21 cellular contexts compared by ENCODE assay signal in the genomic region with DNA sequence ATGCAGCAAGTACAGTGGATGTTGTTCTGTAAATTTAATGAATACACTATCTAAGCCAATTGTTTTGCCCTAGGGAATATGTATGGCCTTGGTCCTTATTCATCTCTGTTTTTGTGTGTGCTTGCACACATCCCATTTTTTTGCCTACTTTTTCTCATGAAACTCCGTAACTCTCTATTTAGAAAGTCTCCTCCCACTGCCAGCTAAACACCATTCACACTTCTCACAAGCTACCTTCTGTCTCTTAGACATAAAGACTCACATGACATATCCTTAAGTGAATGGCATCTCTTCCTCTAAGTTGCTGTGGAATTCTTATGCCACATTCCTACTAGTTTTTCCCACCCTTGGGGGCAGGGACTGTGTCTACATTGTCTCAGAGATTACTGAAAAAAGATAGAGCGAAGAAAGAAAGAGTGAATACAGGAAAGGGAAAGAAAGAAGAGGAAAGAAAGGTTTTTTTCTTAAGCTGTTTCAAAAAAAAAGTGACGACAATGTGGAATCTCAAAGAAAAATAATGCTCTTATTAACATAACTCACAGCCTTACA.
DNase-seq lines count a peak whose midpoint lies in the region; ATAC-seq, FAIRE-seq and TF ChIP-seq lines count a peak whose summit lies in the region.
"Had no signal": no experiment of that assay in that cellular context is flagged by ENCODE, and none has a peak within 500 bp of the region (broad histone marks: within the 10 kb centered on the region; RNA-seq: fewer than 3 reads in every experiment).

No MANE protein-coding gene starts in this region.

- no peaks in the 10 kb centered on the region for H3K36me3 Mint-ChIP-seq in chondrocyte (ENCODE audit: low read depth)
- no peaks in the 10 kb centered on the region for H3K36me3 Mint-ChIP-seq in natural killer cell
- H3K36me3 Mint-ChIP-seq in activated CD4-positive, alpha-beta T cell treated with anti-CD3 and anti-CD28 coated beads, Interleukin-2, amount 10 ng/mL, durations not matched to agents 7 days and 5 days (ENCODE audit: low read depth): no peaks in the 10 kb centered on the region

- H3K4me1 Mint-ChIP-seq in chondrocyte (ENCODE audit: low read depth) (peaks cover 20% of the 10 kb centered on the region), natural killer cell (no peaks in the 10 kb centered on the region)
- H3K4me1 Mint-ChIP-seq in activated CD4-positive, alpha-beta T cell treated with anti-CD3 and anti-CD28 coated beads, Interleukin-2, amount 10 ng/mL, durations not matched to agents 7 days and 5 days: no peaks in the 10 kb centered on the region
- H3K4me1 Mint-ChIP-seq: B cell had no signal

- intact Hi-C loops in natural killer cell (cut with micrococcal nuclease) (no loop called here), body of pancreas (cut with DNase I) (no loop called here)

- H4K91ac ChIP-seq in neuronal stem cell (ENCODE audit: low read depth, low read length, poor library complexity): no peak overlapping the region

- no peak overlapping the region for H4K8ac ChIP-seq in neuronal stem cell (ENCODE audit: low read depth, low read length)

- no peak overlapping the region for H2AK5ac ChIP-seq in neuronal stem cell (ENCODE audit: low read depth, low read length)

- H3K23ac ChIP-seq in neuronal stem cell (ENCODE audit: low read depth, low read length, poor library complexity): no peak overlapping the region

- H3K9me3 ChIP-seq in neuronal stem cell (replicated peaks in 1 of 2; ENCODE audit: control insufficient read depth in 2 of 2, insufficient read depth in 1 of 2, low read depth in 1 of 2, low read length in 2 of 2): no peaks in the 10 kb centered on the region
- no peaks in the 10 kb centered on the region for H3K9me3 ChIP-seq in body of pancreas

- no peak overlapping the region for H3K18ac ChIP-seq in neuronal stem cell (ENCODE audit: low read length)

- H2BK12ac ChIP-seq in neuronal stem cell (ENCODE audit: low read length): no peak overlapping the region

- TF ChIP-seq POLR2A in GM12891 (IDR thresholded peaks at IDR 0.05; ENCODE audit: low read depth, low read length) (no peak), body of pancreas (IDR thresholded peaks at IDR 0.05) (no peak)

- TF ChIP-seq CTCF in chondrocyte (IDR thresholded peaks at IDR 0.05): no peak
- TF ChIP-seq CTCF in natural killer cell (IDR thresholded peaks at IDR 0.05): no peak
- no peak for TF ChIP-seq CTCF in body of pancreas (IDR thresholded peaks at IDR 0.05)

- H3K4me3 Mint-ChIP-seq in chondrocyte (ENCODE audit: unreplicated experiment): no peak overlapping the region
- no peak overlapping the region for H3K4me3 Mint-ChIP-seq in natural killer cell
- no peak overlapping the region for H3K4me3 Mint-ChIP-seq in activated CD4-positive, alpha-beta T cell treated with anti-CD3 and anti-CD28 coated beads, Interleukin-2, amount 10 ng/mL, durations not matched to agents 7 days and 5 days
- H3K4me3 Mint-ChIP-seq: B cell, GM23338 had no signal

- H2BK15ac ChIP-seq in neuronal stem cell (ENCODE audit: low read length): no peak overlapping the region

- H3K79me1 ChIP-seq in neuronal stem cell (ENCODE audit: low read depth, low read length): no peaks in the 10 kb centered on the region

- H3K27ac Mint-ChIP-seq in chondrocyte (ENCODE audit: unreplicated experiment) (peak overlapping the region; percentile 79), natural killer cell (no peak overlapping the region)
- no peak overlapping the region for H3K27ac Mint-ChIP-seq in activated CD4-positive, alpha-beta T cell treated with anti-CD3 and anti-CD28 coated beads, Interleukin-2, amount 10 ng/mL, durations not matched to agents 7 days and 5 days
- H3K27ac Mint-ChIP-seq: B cell, GM23338 had no signal

- no peak overlapping the region for H3K4me3 ChIP-seq in neuronal stem cell (ENCODE audit: low read length in 2 of 2)
- no peak overlapping the region for H3K4me3 ChIP-seq in body of pancreas
- H3K4me3 ChIP-seq: GM23338 had no signal

- H3K9ac ChIP-seq in neuronal stem cell (ENCODE audit: low read depth, low read length, poor library complexity): no peak overlapping the region
- H3K9ac ChIP-seq: KMS-11 had no signal

- H2BK5ac ChIP-seq in neuronal stem cell (ENCODE audit: low read length): no peak overlapping the region

- H3K9me3 Mint-ChIP-seq in chondrocyte (ENCODE audit: low read depth): no peaks in the 10 kb centered on the region
- no peaks in the 10 kb centered on the region for H3K9me3 Mint-ChIP-seq in natural killer cell
- H3K9me3 Mint-ChIP-seq in activated CD4-positive, alpha-beta T cell treated with anti-CD3 and anti-CD28 coated beads, Interleukin-2, amount 10 ng/mL, durations not matched to agents 7 days and 5 days: no peaks in the 10 kb centered on the region
- H3K9me3 Mint-ChIP-seq: GM23338 had no signal

- H3K27me3 ChIP-seq in neuronal stem cell (ENCODE audit: control insufficient read depth in 3 of 3, insufficient read depth in 3 of 3, low read depth in 1 of 3, low read length in 3 of 3) (no peaks in the 10 kb centered on the region), body of pancreas (no peaks in the 10 kb centered on the region)

- no peak overlapping the region for H3K4me2 ChIP-seq in neuronal stem cell (ENCODE audit: insufficient read depth, low read length, poor library complexity, severe bottlenecking)
- H3K4me2 ChIP-seq: GM23338, KMS-11 had no signal

- no peak overlapping the region for H2BK120ac ChIP-seq in neuronal stem cell (ENCODE audit: low read depth, low read length)

- no peak for FAIRE-seq in GM12891 (lab: Jason Lieb, UNC)

- CTCF ChIA-PET in activated CD4-positive, alpha-beta T cell treated with anti-CD3 and anti-CD28 coated beads, Interleukin-2, amount 10 ng/mL, durations not matched to agents 7 days and 5 days (lab: Charles Lee): no interaction called here

- no peak overlapping the region for H3K4ac ChIP-seq in neuronal stem cell (ENCODE audit: low read length)

- H3K27me3 Mint-ChIP-seq in chondrocyte (ENCODE audit: low read depth): no peaks in the 10 kb centered on the region
- H3K27me3 Mint-ChIP-seq in natural killer cell (ENCODE audit: low read depth in 2 of 2): peaks cover 6 to 7% of the 10 kb centered on the region in 2 donors
- H3K27me3 Mint-ChIP-seq in activated CD4-positive, alpha-beta T cell treated with anti-CD3 and anti-CD28 coated beads, Interleukin-2, amount 10 ng/mL, durations not matched to agents 7 days and 5 days: peaks cover 7% of the 10 kb centered on the region

- H3K14ac ChIP-seq in neuronal stem cell (ENCODE audit: low read length): no peak overlapping the region

- H3K4me1 ChIP-seq in neuronal stem cell (ENCODE audit: control insufficient read depth in 2 of 2, insufficient read depth in 1 of 2, low read depth in 1 of 2, low read length in 2 of 2) (peaks cover 9 to 12% of the 10 kb centered on the region in 2 donors), body of pancreas (no peaks in the 10 kb centered on the region)

- H3K36me3 ChIP-seq in neuronal stem cell (replicated peaks in 1 of 2; ENCODE audit: control insufficient read depth in 2 of 2, insufficient read depth in 2 of 2, low read length in 2 of 2) (no peaks in the 10 kb centered on the region), body of pancreas (replicated peaks in 1 of 2; ENCODE audit: insufficient read depth in 1 of 2, low read depth in 2 of 2) (no peaks in the 10 kb centered on the region)

- DNase-seq in COLO829 (ENCODE audit: low spot score) (peak; percentile 64), chondrocyte (ENCODE audit: low spot score) (no peak), islet precursor cell (peak; percentile 54), neuronal stem cell (ENCODE audit: low spot score) (no peak), GM12891 (ENCODE audit: insufficient read length, low spot score) (no peak), natural killer cell (no peak), body of pancreas (no peak)
- DNase-seq in activated CD4-positive, alpha-beta T cell treated with anti-CD3 and anti-CD28 coated beads, Interleukin-2, amount 10 ng/mL, durations not matched to agents 7 days and 5 days: no peak
- DNase-seq: COR-L47, DMS79, HCEC 1CT, NCI-H1092 treated with DMSO at 0.1 percent for 48 hours, NCI-H1436 treated with DMSO at 0.1 percent for 48 hours, NCI-H1930, NCI-H226, NCI-H510A treated with DMSO at 0.1 percent for 48 hours, NCI-H748 treated with DMSO at 0.1 percent for 48 hours, SIG-M5 had no signal

- no peak overlapping the region for H2AFZ ChIP-seq in neuronal stem cell (ENCODE audit: low read length)
- H2AFZ ChIP-seq: GM23338 had no signal

- no CpG with 5 or more reads among the region's 3 CpGs for WGBS in neuronal stem cell (ENCODE audit: extremely low coverage in 2 of 2, insufficient read length in 2 of 2, insufficient replicate concordance in 1 of 2), 2 donors
- WGBS in body of pancreas, 2 donors: 77 to 85% methylated on average over 3 of the region's 3 CpGs

- peak overlapping the region; percentile 79 for H3K27ac ChIP-seq in neuronal stem cell (replicated peaks; ENCODE audit: low read length)
- no peak overlapping the region for H3K27ac ChIP-seq in body of pancreas
- H3K27ac ChIP-seq: KMS-11 had no signal

- POLR2A ChIA-PET in activated CD4-positive, alpha-beta T cell treated with anti-CD3 and anti-CD28 coated beads, Interleukin-2, amount 10 ng/mL, durations not matched to agents 7 days and 5 days (lab: Charles Lee): no interaction called here

- no peak for ATAC-seq in natural killer cell
- no peak for ATAC-seq in body of pancreas
- ATAC-seq: GM23338 had no signal

TF ChIP-seq in GM12891, 5 proteins besides CTCF, POLR2A, EP300 and RAD21:
- TF ChIP-seq PAX5 (IDR thresholded peaks at IDR 0.05; ENCODE audit: insufficient read depth, low read length, severe bottlenecking): no peak
- TF ChIP-seq POLR2AphosphoS5 (IDR thresholded peaks at IDR 0.05; ENCODE audit: low read depth, low read length): no peak
- TF ChIP-seq POU2F2 (IDR thresholded peaks at IDR 0.05; ENCODE audit: low read depth, low read length): no peak
- TF ChIP-seq TAF1 (IDR thresholded peaks at IDR 0.05; ENCODE audit: low read depth, low read length): no peak
- TF ChIP-seq SPI1 (IDR thresholded peaks at IDR 0.05; ENCODE audit: low read depth, low read length): no peak

Comparison
In these comparisons a context has a peak if more than half of its experiments do, and no peak if none do; other contexts are left out.
1. DNase-seq: peak in COLO829 (single experiment) and islet precursor cell (single experiment); none in chondrocyte (single experiment), neuronal stem cell (single experiment), GM12891 (single experiment), natural killer cell (single experiment), activated CD4-positive, alpha-beta T cell treated with anti-CD3 and anti-CD28 coated beads, Interleukin-2, amount 10 ng/mL, durations not matched to agents 7 days and 5 days (single experiment) and body of pancreas (0 of 4).